13 cellular contexts compared by ENCODE assay signal in genomic region chr11:46697303-46697702, GRCh38. TPM values are rescaled to one million over a fixed set of nuclear protein-coding genes. Genes with fewer than 3 reads are reported as not detected.
DNase-seq lines count a peak whose midpoint lies in the region; ATAC-seq and TF ChIP-seq lines count a peak whose summit lies in the region.
"Had no signal": no experiment of that assay in that cellular context is flagged by ENCODE, and none has a peak within 500 bp of the region (broad histone marks: within the 10 kb centered on the region; RNA-seq: fewer than 3 reads in every experiment).

No MANE protein-coding gene starts in this region.

- H3K4me1 Mint-ChIP-seq in activated naive CD8-positive, alpha-beta T cell treated with anti-CD3 and anti-CD28 coated beads, Interleukin-2, amount 10 ng/mL, durations not matched to agents 7 days and 5 days: peaks cover 27% of the 10 kb centered on the region
- peaks cover 25% of the 10 kb centered on the region for H3K4me1 Mint-ChIP-seq in activated naive CD8-positive, alpha-beta T cell treated with anti-CD3 and anti-CD28 coated beads for 36 hours

- H3K4me1 ChIP-seq in mucosa of stomach (ENCODE audit: control insufficient read depth, insufficient read depth, low read length) (peaks cover 34% of the 10 kb centered on the region), tibial artery (peaks cover 13 to 82% (median 74%) of the 10 kb centered on the region in 4 donors)

- H3K27ac ChIP-seq in caudate nucleus (ENCODE audit: low read depth, low read length) (peak overlapping the region; percentile 91), tibial artery (peak overlapping the region; percentile 78 to 92)

- H3K36me3 ChIP-seq in mucosa of stomach (ENCODE audit: control insufficient read depth, insufficient read depth, low read length) (peaks cover 25% of the 10 kb centered on the region), tibial artery (peaks cover 12 to 44% (median 39%) of the 10 kb centered on the region in 3 donors)

- H3K9me3 ChIP-seq in mucosa of stomach (ENCODE audit: control insufficient read depth, low read length): no peaks in the 10 kb centered on the region
- H3K9me3 ChIP-seq in tibial artery: no peaks in the 10 kb centered on the region

- intact Hi-C loops in tibial artery (cut with DNase I; ENCODE audit: low total_unique reads): no loop called here

- peak overlapping the region; percentile 57 for H3K27ac Mint-ChIP-seq in activated naive CD8-positive, alpha-beta T cell treated with anti-CD3 and anti-CD28 coated beads, Interleukin-2, amount 10 ng/mL, durations not matched to agents 7 days and 5 days
- no peak overlapping the region for H3K27ac Mint-ChIP-seq in activated naive CD8-positive, alpha-beta T cell treated with anti-CD3 and anti-CD28 coated beads for 36 hours

- H3K4me3 ChIP-seq in mucosa of stomach (ENCODE audit: low read length): no peak overlapping the region
- H3K4me3 ChIP-seq in tibial artery: peak overlapping the region; percentile 3 to 23

- TF ChIP-seq CTCF in tibial artery (IDR thresholded peaks at IDR 0.05): no peak

- H3K27me3 ChIP-seq in mucosa of stomach (ENCODE audit: control insufficient read depth, insufficient read depth, low read length): no peaks in the 10 kb centered on the region
- H3K27me3 ChIP-seq in tibial artery: no peaks in the 10 kb centered on the region

- H3K4me3 Mint-ChIP-seq in activated naive CD8-positive, alpha-beta T cell treated with anti-CD3 and anti-CD28 coated beads, Interleukin-2, amount 10 ng/mL, durations not matched to agents 7 days and 5 days: no peak overlapping the region
- H3K4me3 Mint-ChIP-seq in activated naive CD8-positive, alpha-beta T cell treated with anti-CD3 and anti-CD28 coated beads for 36 hours: no peak overlapping the region

- no peak for ATAC-seq in activated naive CD8-positive, alpha-beta T cell treated with anti-CD3 and anti-CD28 coated beads, Interleukin-2, amount 10 ng/mL, durations not matched to agents 7 days and 5 days (ENCODE audit: low read depth)

- POLR2A ChIA-PET in activated naive CD8-positive, alpha-beta T cell treated with anti-CD3 and anti-CD28 coated beads, Interleukin-2, amount 10 ng/mL, durations not matched to agents 7 days and 5 days (lab: Charles Lee): interaction anchor here (1.4 to 2.4 kb wide), 2 partner anchors 23 to 26 kb away, joined by 5 to 15 read pairs; no protein-coding TSS in a partner anchor

- peaks cover 18% of the 10 kb centered on the region for H3K36me3 Mint-ChIP-seq in activated naive CD8-positive, alpha-beta T cell treated with anti-CD3 and anti-CD28 coated beads, Interleukin-2, amount 10 ng/mL, durations not matched to agents 7 days and 5 days
- H3K36me3 Mint-ChIP-seq in activated naive CD8-positive, alpha-beta T cell treated with anti-CD3 and anti-CD28 coated beads for 36 hours: peaks cover 10% of the 10 kb centered on the region

- H3K9me3 Mint-ChIP-seq in activated naive CD8-positive, alpha-beta T cell treated with anti-CD3 and anti-CD28 coated beads, Interleukin-2, amount 10 ng/mL, durations not matched to agents 7 days and 5 days: no peaks in the 10 kb centered on the region
- H3K9me3 Mint-ChIP-seq in activated naive CD8-positive, alpha-beta T cell treated with anti-CD3 and anti-CD28 coated beads for 36 hours: no peaks in the 10 kb centered on the region

- peak overlapping the region; percentile 51 for H3K9ac ChIP-seq in mucosa of stomach (ENCODE audit: low read length)

- no peak for DNase-seq in activated naive CD8-positive, alpha-beta T cell treated with anti-CD3 and anti-CD28 coated beads, Interleukin-2, amount 10 ng/mL, durations not matched to agents 7 days and 5 days
- DNase-seq in activated naive CD8-positive, alpha-beta T cell treated with anti-CD3 and anti-CD28 coated beads for 36 hours: no peak
- DNase-seq in caudate nucleus (lab: John Stamatoyannopoulos, UW) (peak in 41 of 61 donors; percentile 14 to 81 (median 51)), tibial artery (no peak), AG20443 (ENCODE audit: low spot score) (no peak), NCI-H2081 (lab: John Stamatoyannopoulos, UW) (no peak)
- no peak for DNase-seq in effector CD8-positive, alpha-beta T cell (lab: John Stamatoyannopoulos, UW)
- DNase-seq: activated effector memory CD4-positive, alpha-beta T cell treated with anti-CD3 and anti-CD28 coated beads, Interleukin-2, amount 50 U/mL, for 16 hours; AML-193; NCI-H524 treated with DMSO at 0.1 percent for 48 hours; stimulated activated CD8-positive, alpha-beta memory T cell treated with anti-CD3 and anti-CD28 coated beads, Interleukin-4, amount 100 ng/mL, for 48 hours had no signal

- no peaks in the 10 kb centered on the region for H3K27me3 Mint-ChIP-seq in activated naive CD8-positive, alpha-beta T cell treated with anti-CD3 and anti-CD28 coated beads, Interleukin-2, amount 10 ng/mL, durations not matched to agents 7 days and 5 days
- H3K27me3 Mint-ChIP-seq in activated naive CD8-positive, alpha-beta T cell treated with anti-CD3 and anti-CD28 coated beads for 36 hours: no peaks in the 10 kb centered on the region

RNA-seq across cellular contexts. Expression of gene ARHGAP1, which starts 3.1 kb away (rescaled TPM):
- total RNA-seq in activated naive CD8-positive, alpha-beta T cell treated with anti-CD3 and anti-CD28 coated beads, Interleukin-2, amount 10 ng/mL, durations not matched to agents 7 days and 5 days: 10 to 100 TPM; 62.5 to 68.0 TPM
- total RNA-seq in activated naive CD8-positive, alpha-beta T cell treated with anti-CD3 and anti-CD28 coated beads for 36 hours: 10 to 100 TPM; 45.1 to 46.8 TPM

RNA-seq across cellular contexts. Expression of gene ZNF408, which starts 3.5 kb away (rescaled TPM):
- 10 to 100 TPM; 18.9 to 19.0 TPM for total RNA-seq in activated naive CD8-positive, alpha-beta T cell treated with anti-CD3 and anti-CD28 coated beads, Interleukin-2, amount 10 ng/mL, durations not matched to agents 7 days and 5 days
- total RNA-seq in activated naive CD8-positive, alpha-beta T cell treated with anti-CD3 and anti-CD28 coated beads for 36 hours: 10 to 100 TPM; 12.9 to 15.1 TPM

RNA-seq across cellular contexts. Expression of gene F2, which starts 21.7 kb away (rescaled TPM):
- not detected for total RNA-seq in activated naive CD8-positive, alpha-beta T cell treated with anti-CD3 and anti-CD28 coated beads, Interleukin-2, amount 10 ng/mL, durations not matched to agents 7 days and 5 days
- not detected for total RNA-seq in activated naive CD8-positive, alpha-beta T cell treated with anti-CD3 and anti-CD28 coated beads for 36 hours
- total RNA-seq: pulmonary artery endothelial cell had no signal

Comparison
In these comparisons a context has a peak if more than half of its experiments do, and no peak if none do; other contexts are left out.
1. DNase-seq: peak in caudate nucleus (41 of 61); none in activated naive CD8-positive, alpha-beta T cell treated with anti-CD3 and anti-CD28 coated beads, Interleukin-2, amount 10 ng/mL, durations not matched to agents 7 days and 5 days (single experiment), activated naive CD8-positive, alpha-beta T cell treated with anti-CD3 and anti-CD28 coated beads for 36 hours (single experiment), tibial artery (0 of 2), AG20443 (single experiment), effector CD8-positive, alpha-beta T cell (single experiment) and NCI-H2081 (0 of 2).